1 cellular context compared by ENCODE assay signal in genomic region chr6:135817035-135817434, GRCh38.
"Had no signal": no experiment of that assay in that cellular context is flagged by ENCODE, and none has a peak within 500 bp of the region (broad histone marks: within the 10 kb centered on the region; RNA-seq: fewer than 3 reads in every experiment).

No MANE protein-coding gene starts in this region.

- H3K4me3 ChIP-seq: MG63 had no signal

- H3K27me3 ChIP-seq: MG63 had no signal

- H3K36me3 ChIP-seq: MG63 had no signal

- H3K9me3 ChIP-seq: MG63 had no signal
